Comparison of ENCODE assay signal across 14 cellular contexts in genomic region chr7:123552134-123552533, GRCh38. TPM values are rescaled to one million over a fixed set of nuclear protein-coding genes. Genes with fewer than 3 reads are reported as not detected.
"Had no signal": no experiment of that assay in that cellular context is flagged by ENCODE, and none has a peak within 500 bp of the region (broad histone marks: within the 10 kb centered on the region; RNA-seq: fewer than 3 reads in every experiment).

No MANE protein-coding gene starts in this region.

RNA-seq across cellular contexts. Expression of gene IQUB, which starts 17.7 kb away (rescaled TPM):
- total RNA-seq: activated CD4-positive, alpha-beta memory T cell treated with anti-CD3 and anti-CD28 coated beads, Interleukin-2, amount 10 ng/mL, durations not matched to agents 7 days and 5 days; activated CD4-positive, alpha-beta T cell treated with anti-CD3 and anti-CD28 coated beads, Interleukin-2, amount 10 ng/mL, durations not matched to agents 24 days and 14 days; activated CD4-positive, alpha-beta T cell treated with anti-CD3 and anti-CD28 coated beads, Interleukin-2, amount 10 ng/mL, durations not matched to agents 7 days and 5 days; activated CD8-positive, alpha-beta T cell treated with anti-CD3 and anti-CD28 coated beads, Interleukin-2, amount 10 ng/mL, durations not matched to agents 7 days and 5 days; T-helper 2 cell treated with Interferon-gamma antibody and Interleukin-4, amounts not matched to agents 100 ng/mL and 5 ng/mL, for 36 hours had no signal

RNA-seq across cellular contexts. Expression of gene ASB15, which starts 49.5 kb away (rescaled TPM):
- total RNA-seq: activated B cell treated with CpG ODN at 0.5 μM for 24 hours; activated CD4-positive, alpha-beta memory T cell treated with anti-CD3 and anti-CD28 coated beads for 36 hours; activated CD4-positive, alpha-beta memory T cell treated with anti-CD3 and anti-CD28 coated beads, Interleukin-2, amount 10 ng/mL, durations not matched to agents 7 days and 5 days; activated CD4-positive, alpha-beta T cell treated with anti-CD3 and anti-CD28 coated beads for 36 hours; activated CD4-positive, alpha-beta T cell treated with anti-CD3 and anti-CD28 coated beads, Interleukin-2, amount 10 ng/mL, durations not matched to agents 24 days and 14 days; activated CD4-positive, alpha-beta T cell treated with anti-CD3 and anti-CD28 coated beads, Interleukin-2, amount 10 ng/mL, durations not matched to agents 7 days and 5 days; activated CD8-positive, alpha-beta memory T cell treated with anti-CD3 and anti-CD28 coated beads for 36 hours; activated CD8-positive, alpha-beta memory T cell treated with anti-CD3 and anti-CD28 coated beads, Interleukin-2, amount 10 ng/mL, durations not matched to agents 7 days and 5 days; activated CD8-positive, alpha-beta T cell treated with anti-CD3 and anti-CD28 coated beads for 36 hours; activated CD8-positive, alpha-beta T cell treated with anti-CD3 and anti-CD28 coated beads, Interleukin-2, amount 10 ng/mL, durations not matched to agents 7 days and 5 days; T-helper 1 cell treated with Interleukin-12 subunit alpha and Interleukin-12 subunit beta and Interleukin-4 antibody, amounts not matched to agents 30 ng/mL and 1 ng/mL, for 36 hours; T-helper 17 cell; T-helper 2 cell treated with Interferon-gamma antibody and Interleukin-4, amounts not matched to agents 100 ng/mL and 5 ng/mL, for 36 hours; WTC11 had no signal
